ENCODE assay signal across 9 cellular contexts in genomic region chr3:124772081-124772831, GRCh38. TPM values are rescaled to one million over a fixed set of nuclear protein-coding genes. Genes with fewer than 3 reads are reported as not detected.
DNase-seq lines count a peak whose midpoint lies in the region; ATAC-seq, FAIRE-seq and TF ChIP-seq lines count a peak whose summit lies in the region.
"Had no signal": no experiment of that assay in that cellular context is flagged by ENCODE, and none has a peak within 500 bp of the region (broad histone marks: within the 10 kb centered on the region; RNA-seq: fewer than 3 reads in every experiment).

No MANE protein-coding gene starts in this region.

- peaks cover 44 to 81% of the 10 kb centered on the region in 2 experiments for H3K36me3 ChIP-seq in HepG2 (replicated peaks in 1 of 2; ENCODE audit: control insufficient read depth in 1 of 2, insufficient read depth in 2 of 2, low read length in 2 of 2)
- peaks cover 0 to 19% (median 11%) of the 10 kb centered on the region in 4 donors for H3K36me3 ChIP-seq in upper lobe of left lung

- DNase-seq in NCI-H1417 (lab: John Stamatoyannopoulos, UW) (peak in 2 of 3 experiments; percentile 39 to 79), NCI-H1417 treated with DMSO at 0.1 percent for 48 hours (lab: John Stamatoyannopoulos, UW) (no peak), cerebellar cortex (ENCODE audit: low spot score) (peak; percentile 65), HepG2 (ENCODE audit: low spot score) (no peak), upper lobe of left lung (peak in 1 of 2 donors; percentile 37)
- no peak for DNase-seq in activated CD4-positive, alpha-beta T cell treated with anti-CD3 and anti-CD28 coated beads, Interleukin-2, amount 50 U/mL, for 1 hour

- H3K9me3 ChIP-seq in HepG2 (ENCODE audit: low read length) (no peaks in the 10 kb centered on the region), upper lobe of left lung (no peaks in the 10 kb centered on the region)

- no peak for ATAC-seq in HepG2
- ATAC-seq in upper lobe of left lung (ENCODE audit: low FRiP score in 2 of 2), result peak in 1 of 2 donors; percentile 54
- no peak for ATAC-seq in HG02610 (IDR thresholded peaks at IDR 0.05; ENCODE audit: unreplicated experiment)
- ATAC-seq in HG03571 (IDR thresholded peaks at IDR 0.05; ENCODE audit: unreplicated experiment), result no peak

- no peak for TF ChIP-seq RAD21 in HepG2 (CRISPR knock-in tag; IDR thresholded peaks at IDR 0.05)

- H3K79me2 ChIP-seq in HepG2 (ENCODE audit: insufficient read depth, low read length), result no peaks in the 10 kb centered on the region

- in situ Hi-C loops in HepG2 (cut with HindIII; ENCODE audit: extremely low pct_ligation_motif_present, low pct_unique_long_range_greater_than_20kb), result loop anchor here (25.0 kb wide), 1 partner anchor 390 kb away; no protein-coding TSS in a partner anchor

- no peak for TF ChIP-seq EP300 in HepG2 (IDR thresholded peaks at IDR 0.05; ENCODE audit: low read depth in 2 of 2, low read length in 2 of 2)
- no peak for TF ChIP-seq EP300 in HepG2 (CRISPR knock-in tag; IDR thresholded peaks at IDR 0.05; ENCODE audit: borderline replicate concordance)
- peak in 2 of 4 donors; percentile 81 to 91 for TF ChIP-seq EP300 in upper lobe of left lung (IDR thresholded peaks at IDR 0.05)

- no peaks in the 10 kb centered on the region for H4K20me1 ChIP-seq in HepG2 (ENCODE audit: insufficient read depth, low read length)

- H2AFZ ChIP-seq in HepG2 (ENCODE audit: low read length), result no peak overlapping the region

- no peak overlapping the region for H3K9ac ChIP-seq in HepG2 (ENCODE audit: insufficient read depth, low read depth, low read length)

- no peaks in the 10 kb centered on the region for H3K27me3 ChIP-seq in HepG2 (ENCODE audit: control insufficient read depth in 1 of 2, insufficient read depth in 2 of 2, low read length in 2 of 2)
- no peaks in the 10 kb centered on the region for H3K27me3 ChIP-seq in upper lobe of left lung

- no peak for TF ChIP-seq POLR2A in HepG2 (IDR thresholded peaks at IDR 0.05; ENCODE audit: insufficient read depth in 1 of 2, low read depth in 2 of 2, low read length in 2 of 2)
- TF ChIP-seq POLR2A in upper lobe of left lung (IDR thresholded peaks at IDR 0.05), result no peak

- peaks cover 6% of the 10 kb centered on the region; the same call in 1 of the 2 replicates for H3K4me1 ChIP-seq in HepG2 (ENCODE audit: insufficient read depth, low read length)
- peaks cover 25 to 42% (median 31%) of the 10 kb centered on the region in 4 donors for H3K4me1 ChIP-seq in upper lobe of left lung

- H3K4me3 ChIP-seq in HepG2 (replicated peaks in 1 of 3; ENCODE audit: insufficient read depth in 1 of 3, low read depth in 2 of 3, low read length in 3 of 3) (no peak overlapping the region), upper lobe of left lung (no peak overlapping the region)

- BruUV-seq in HepG2 (replicated peaks; lab: Mats Ljungman, UMichigan), result no TSS peak

- intact Hi-C loops in HepG2 (cut with micrococcal nuclease; ENCODE audit: unreplicated experiment), result no loop called here

- FAIRE-seq in HepG2 (lab: Jason Lieb, UNC), result no peak
- FAIRE-seq: A204.1 had no signal

- CTCF ChIA-PET in HepG2 (lab: Yijun Ruan, JAX; ENCODE audit: low intra/inter-chr PET ratio, low total read pairs), result no interaction called here

- H3K4me2 ChIP-seq in HepG2 (ENCODE audit: low read depth, low read length), result no peak overlapping the region

- 94% methylated on average over 17 of the region's 17 CpGs for WGBS in HepG2 (ENCODE audit: low lambda C conversion rate)
- WGBS in upper lobe of left lung, 2 donors, result 39 to 41% methylated on average over 16 to 17 of the region's 17 CpGs

- H3K27ac ChIP-seq in HepG2 (ENCODE audit: extremely low read length, insufficient read depth, low read length) (no peak overlapping the region), upper lobe of left lung (peak overlapping the region in 3 of 4 donors; percentile 27 to 50 (median 45))

- TF ChIP-seq CTCF in HepG2 (CRISPR knock-in tag; IDR thresholded peaks at IDR 0.05) (no peak), upper lobe of left lung (IDR thresholded peaks at IDR 0.05) (no peak)

- POLR2A ChIA-PET in HepG2 (lab: Yijun Ruan, JAX), result no interaction called here

TF ChIP-seq in HepG2, 621 proteins besides CTCF, POLR2A, EP300 and RAD21:
- TF ChIP-seq MAFK (conservative IDR thresholded peaks at IDR 0.05 in 1 of 2, IDR thresholded peaks at IDR 0.05 in 1 of 2; ENCODE audit: low read length in 2 of 2), result peak; percentile 63 to 74; a peak in 3 of 4 replicates
- TF ChIP-seq REST (IDR thresholded peaks at IDR 0.05; ENCODE audit: borderline replicate concordance in 1 of 2, low read depth in 1 of 2, low read length in 2 of 2), result no peak
- no peak for TF ChIP-seq E2F5 (CRISPR knock-in tag; conservative IDR thresholded peaks at IDR 0.05)
- peak; percentile 62 for TF ChIP-seq MAFF (IDR thresholded peaks at IDR 0.05; ENCODE audit: low read depth, low read length)

RNA-seq across cellular contexts. Expression of gene UMPS, which starts 42.0 kb away (rescaled TPM):
- total RNA-seq in HepG2 (2016; rRNA removed; fragmentation: Illumina TruSeq; extraction: Trizol) (74.2 and 117 TPM in 2 replicates), upper lobe of left lung (10 to 100 TPM in 5 of 6 donors, 1 to 10 TPM in 1; 5.0 to 26.2 (median 23.7) TPM)
- total RNA-seq in HepG2 (2016; cell fraction: cytosol; rRNA removed; fragmentation: Illumina TruSeq; extraction: Trizol; ENCODE audit: low read depth), result 28.7 and 31.7 TPM in 2 replicates
- total RNA-seq in HepG2 (2016; cell fraction: insoluble cytoplasmic fraction; rRNA removed; fragmentation: Illumina TruSeq; extraction: Trizol), result 78.4 and 116 TPM in 2 replicates
- 34.6 and 40.8 TPM in 2 replicates for total RNA-seq in HepG2 (2016; cell fraction: membrane; rRNA removed; fragmentation: Illumina TruSeq; extraction: Trizol)
- total RNA-seq in HepG2 (2016; cell fraction: nucleus; rRNA removed; fragmentation: Illumina TruSeq; extraction: Trizol), result 44.6 and 58.8 TPM in 2 replicates
- polyA plus RNA-seq in HepG2 (2011; rRNA removed), result 45.6 and 52.7 TPM in 2 replicates
- 38.1 and 45.2 TPM in 2 replicates for polyA plus RNA-seq in HepG2 (2011; cell fraction: cytosol; rRNA removed)
- polyA plus RNA-seq in HepG2 (2011; cell fraction: nucleus; rRNA removed), result 17.0 and 19.5 TPM in 2 replicates
- polyA plus RNA-seq in HepG2 (2012), result 35.5 and 38.6 TPM in 2 replicates
- polyA plus RNA-seq in HepG2 (2016; cell fraction: cytosol; fragmentation: Illumina TruSeq; extraction: Trizol; ENCODE audit: low read depth), result 5.6 and 7.5 TPM in 2 replicates
- polyA plus RNA-seq in HepG2 (2016; cell fraction: insoluble cytoplasmic fraction; fragmentation: Illumina TruSeq; extraction: Trizol; ENCODE audit: low read depth), result 104 and 112 TPM in 2 replicates
- polyA plus RNA-seq in HepG2 (2016; cell fraction: membrane; fragmentation: Illumina TruSeq; extraction: Trizol; ENCODE audit: low read depth), result 11.5 and 11.6 TPM in 2 replicates
- polyA plus RNA-seq in HepG2 (2016; cell fraction: nucleus; fragmentation: Illumina TruSeq; extraction: Trizol; ENCODE audit: insufficient read depth, low read depth), result 57.0 and 64.6 TPM in 2 replicates
- polyA minus RNA-seq in HepG2 (2011; rRNA and poly(A)+ RNA removed; ENCODE audit: low replicate concordance), result 37.2 and 57.0 TPM in 2 replicates
- polyA minus RNA-seq in HepG2 (2011; cell fraction: cytosol; rRNA and poly(A)+ RNA removed), result 89.0 and 103 TPM in 2 replicates
- 47.1 and 56.3 TPM in 2 replicates for polyA minus RNA-seq in HepG2 (2011; cell fraction: nucleus; rRNA and poly(A)+ RNA removed)

Comparison
In these comparisons a context has a peak if more than half of its experiments do, and no peak if none do; other contexts are left out.
1. DNase-seq: peak in NCI-H1417 (2 of 3) and cerebellar cortex (single experiment); none in NCI-H1417 treated with DMSO at 0.1 percent for 48 hours (single experiment), HepG2 (single experiment) and activated CD4-positive, alpha-beta T cell treated with anti-CD3 and anti-CD28 coated beads, Interleukin-2, amount 50 U/mL, for 1 hour (single experiment).